In the genomic region with DNA sequence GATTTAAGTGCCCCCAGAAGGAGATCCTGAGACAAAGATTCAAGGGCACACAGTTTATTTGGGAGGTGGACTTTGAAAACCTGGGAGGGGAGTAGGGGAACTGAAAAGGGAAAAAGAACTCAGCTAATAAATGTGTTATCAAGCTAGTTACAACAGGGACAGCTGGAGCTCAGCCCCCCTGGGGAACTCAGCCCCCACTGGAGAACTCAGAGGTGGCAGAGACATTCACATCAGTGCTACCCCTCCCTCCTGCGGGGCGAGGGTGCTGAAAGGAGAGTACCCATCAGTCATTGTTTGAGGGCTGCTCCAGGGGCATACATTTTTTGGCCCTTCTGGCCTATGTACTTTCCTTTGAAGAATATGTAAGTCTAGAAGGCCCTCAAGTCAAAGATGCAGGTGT, we compare ENCODE assay signal across 22 cellular contexts.
"Had no signal": no experiment of that assay in that cellular context is flagged by ENCODE, and none has a peak within 500 bp of the region (broad histone marks: within the 10 kb centered on the region; RNA-seq: fewer than 3 reads in every experiment).

No MANE protein-coding gene starts in this region.

- H3K4me3 ChIP-seq: adrenal gland, colonic mucosa, dorsolateral prefrontal cortex, esophagus squamous epithelium, gastrocnemius medialis, left ventricle myocardium inferior, transverse colon, uterus had no signal

- ATAC-seq: activated T-cell treated with anti-CD3 and anti-CD28 coated beads, Interleukin-2, amount 50 U/mL, for 4 hours; effector memory CD8-positive, alpha-beta T cell; gastrocnemius medialis; natural killer cell; sciatic nerve had no signal

- DNase-seq: activated CD4-positive, alpha-beta T cell treated with anti-CD3 and anti-CD28 coated beads for 1 hour; activated CD4-positive, alpha-beta T cell treated with anti-CD3 and anti-CD28 coated beads, Interleukin-2, amount 50 U/mL, for 4 hours; activated CD8-positive, alpha-beta memory T cell treated with anti-CD3 and anti-CD28 coated beads, Interleukin-2, amount 50 U/mL, for 48 hours; activated naive CD4-positive, alpha-beta T cell; activated T-cell treated with anti-CD3 and anti-CD28 coated beads, Interleukin-2, amount 50 U/mL, for 4 hours; adrenal gland; colonic mucosa; dorsolateral prefrontal cortex; effector memory CD8-positive, alpha-beta T cell; esophagus squamous epithelium; gastrocnemius medialis; hippocampal formation; left ventricle myocardium inferior; midbrain; natural killer cell; posterior cingulate gyrus; small intestine; stimulated activated CD4-positive, alpha-beta T cell treated with anti-CD3 and anti-CD28 coated beads, Interleukin-15, amount 100 ng/mL, for 24 hours; stimulated activated naive B cell treated with anti-CD40 and anti-IgM and Interleukin-4, amounts not matched to agents 10 μg/mL and 1 μg/mL and 100 μg/mL, for 72 hours; transverse colon; uterus had no signal

- H3K27ac ChIP-seq: adrenal gland, colonic mucosa, esophagus squamous epithelium, gastrocnemius medialis, left ventricle myocardium inferior, transverse colon, uterus had no signal

- H3K9me3 ChIP-seq: adrenal gland, colonic mucosa, esophagus squamous epithelium, gastrocnemius medialis, left ventricle myocardium inferior, transverse colon, uterus had no signal

- H3K4me1 ChIP-seq: adrenal gland, colonic mucosa, esophagus squamous epithelium, gastrocnemius medialis, left ventricle myocardium inferior, transverse colon, uterus had no signal

- H3K27me3 ChIP-seq: adrenal gland, colonic mucosa, dorsolateral prefrontal cortex, gastrocnemius medialis, transverse colon, uterus had no signal

- H3K36me3 ChIP-seq: adrenal gland, colonic mucosa, esophagus squamous epithelium, gastrocnemius medialis, left ventricle myocardium inferior, transverse colon, uterus had no signal
